7 cellular contexts compared by ENCODE assay signal in the genomic region with DNA sequence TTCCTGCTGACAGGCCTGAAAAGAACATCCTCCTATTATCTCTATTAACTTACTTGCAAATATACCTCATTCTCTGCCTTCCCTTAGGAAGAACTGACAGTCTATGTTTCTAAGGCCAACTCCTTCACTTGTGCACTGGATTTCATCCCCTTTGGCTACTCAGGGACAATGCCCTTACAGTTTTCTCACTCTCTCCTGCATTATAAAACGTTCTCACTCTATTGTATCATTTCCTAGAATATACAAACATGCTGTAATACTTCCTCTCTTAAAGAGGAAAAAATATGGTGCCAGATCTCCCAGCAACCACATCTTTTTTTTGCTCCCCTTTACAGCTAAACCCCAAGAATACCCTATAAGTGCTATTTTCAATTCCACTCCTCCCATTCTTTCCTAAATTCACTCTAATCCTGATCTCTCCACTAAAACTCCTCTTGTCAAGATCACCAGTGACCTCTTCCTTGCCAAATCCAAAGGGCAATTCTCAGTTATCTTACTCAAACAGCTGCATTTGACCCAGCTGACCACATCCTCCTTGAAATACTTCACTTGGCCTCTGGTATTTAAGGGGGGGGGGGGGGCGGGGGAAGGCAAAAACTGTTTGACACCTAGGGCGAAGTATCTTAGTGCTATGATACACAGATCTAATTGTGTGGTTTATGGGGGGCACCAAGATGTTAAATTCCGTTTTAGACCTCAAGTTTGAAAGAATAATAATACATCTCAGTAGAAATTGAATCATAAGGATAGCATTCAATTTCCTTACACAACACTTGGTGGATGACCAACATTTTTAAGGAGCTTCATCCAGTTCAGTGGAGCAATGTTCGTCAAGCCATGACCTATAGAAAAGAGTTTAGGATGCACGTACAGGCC. TPM values are rescaled to one million over a fixed set of nuclear protein-coding genes. Genes with fewer than 3 reads are reported as not detected.
DNase-seq lines count a peak whose midpoint lies in the region; ATAC-seq and TF ChIP-seq lines count a peak whose summit lies in the region.

No MANE protein-coding gene starts in this region.

- ATAC-seq in GM18861 (IDR thresholded peaks at IDR 0.05; ENCODE audit: unreplicated experiment) (peak; percentile 25), HG03159 (IDR thresholded peaks at IDR 0.05; ENCODE audit: unreplicated experiment) (no peak)

- H3K27ac ChIP-seq in dorsolateral prefrontal cortex, result peak overlapping the region in 47 of 59 donors; percentile 1 to 99 (median 90)
- H3K27ac ChIP-seq in osteoblast (ENCODE audit: low read depth, low read length), result peak overlapping the region; percentile 96

- TF ChIP-seq CTCF in dorsolateral prefrontal cortex (IDR thresholded peaks at IDR 0.05 in 54 of 56, conservative IDR thresholded peaks at IDR 0.05 in 2 of 56; ENCODE audit: low read depth in 1 of 56, partially characterized antibody in 56 of 56) (no peak), osteoblast (IDR thresholded peaks at IDR 0.05; ENCODE audit: extremely low read depth, low read depth, low read length) (no peak)

- H3K36me3 ChIP-seq in osteoblast (ENCODE audit: insufficient read depth, low read length), result peaks cover 16% of the 10 kb centered on the region

- H3K4me3 ChIP-seq in dorsolateral prefrontal cortex (peak overlapping the region in 58 of 59 donors; percentile 65 to 98 (median 88)), osteoblast (ENCODE audit: insufficient read depth, low read length) (peak overlapping the region; percentile 97)

- no peaks in the 10 kb centered on the region for H3K9me3 ChIP-seq in osteoblast (ENCODE audit: low read depth, low read length)

- intact Hi-C loops in dorsolateral prefrontal cortex (cut with DNase I), result loop anchor here in 1 of 2 donors (10.0 kb wide), 3 partner anchors 162 to 578 kb away; a partner anchor contains a TSS

- H2AFZ ChIP-seq in osteoblast (ENCODE audit: low read length), result peak overlapping the region; percentile 45

- H3K79me2 ChIP-seq in osteoblast (ENCODE audit: insufficient read depth, low read length), result peaks cover 65% of the 10 kb centered on the region

- peak overlapping the region; percentile 98 for H3K4me2 ChIP-seq in osteoblast (ENCODE audit: insufficient read depth, low read length)

- H3K27me3 ChIP-seq in dorsolateral prefrontal cortex, result no peaks in the 10 kb centered on the region
- no peaks in the 10 kb centered on the region for H3K27me3 ChIP-seq in osteoblast (ENCODE audit: insufficient read depth, low read length)

- peaks cover 36% of the 10 kb centered on the region for H3K4me1 ChIP-seq in osteoblast (ENCODE audit: insufficient read depth, low read length)

- H4K20me1 ChIP-seq in osteoblast (ENCODE audit: insufficient read depth, low read length), result peaks cover 13% of the 10 kb centered on the region

- peak; percentile 58 for DNase-seq in NCI-H226
- DNase-seq in dorsolateral prefrontal cortex, result no peak
- no peak for DNase-seq in osteoblast (ENCODE audit: insufficient read length, low spot score, missing footprints)
- no peak for DNase-seq in amygdala (lab: John Stamatoyannopoulos, UW)
- no peak for DNase-seq in NCI-H524 treated with DMSO at 0.1 percent for 48 hours (lab: John Stamatoyannopoulos, UW)

RNA-seq across cellular contexts. Expression of a gene that starts 1.6 kb away (rescaled TPM):
- total RNA-seq in dorsolateral prefrontal cortex (10 to 100 TPM; 20.6 to 68.6 (median 39.7) TPM), osteoblast (20.0 and 27.9 TPM in 2 replicates)

RNA-seq across cellular contexts. Expression of a gene that starts 1.7 kb away (rescaled TPM):
- total RNA-seq in dorsolateral prefrontal cortex (10 to 100 TPM; 12.4 to 45.4 (median 22.4) TPM), osteoblast (17.0 and 20.9 TPM in 2 replicates)

RNA-seq across cellular contexts. Expression of a gene that starts 43.3 kb away (rescaled TPM):
- 1 to 10 TPM in 26 of 120 experiments, under 1 TPM in 33, not detected in 61; 0.28 to 3.6 (median 0.96) TPM for total RNA-seq in dorsolateral prefrontal cortex
- total RNA-seq in osteoblast, result not detected in 2 replicates
